ENCODE assay signal across 1 cellular context in genomic region chr15:57251941-57252340, GRCh38.
TF ChIP-seq lines count a peak whose summit lies in the region.

No MANE protein-coding gene starts in this region.

TF ChIP-seq in IMR-90, 13 proteins besides CTCF, POLR2A, EP300 and RAD21:
- TF ChIP-seq NFE2L2 (IDR thresholded peaks at IDR 0.05; ENCODE audit: low read depth, low read length) = peak; percentile 77
- TF ChIP-seq, protein P1, sequence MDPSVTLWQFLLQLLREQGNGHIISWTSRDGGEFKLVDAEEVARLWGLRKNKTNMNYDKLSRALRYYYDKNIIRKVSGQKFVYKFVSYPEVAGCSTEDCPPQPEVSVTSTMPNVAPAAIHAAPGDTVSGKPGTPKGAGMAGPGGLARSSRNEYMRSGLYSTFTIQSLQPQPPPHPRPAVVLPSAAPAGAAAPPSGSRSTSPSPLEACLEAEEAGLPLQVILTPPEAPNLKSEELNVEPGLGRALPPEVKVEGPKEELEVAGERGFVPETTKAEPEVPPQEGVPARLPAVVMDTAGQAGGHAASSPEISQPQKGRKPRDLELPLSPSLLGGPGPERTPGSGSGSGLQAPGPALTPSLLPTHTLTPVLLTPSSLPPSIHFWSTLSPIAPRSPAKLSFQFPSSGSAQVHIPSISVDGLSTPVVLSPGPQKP (IDR thresholded peaks at IDR 0.05; ENCODE audit: borderline replicate concordance, low read depth, low read length) = no peak
- TF ChIP-seq BHLHE40 (IDR thresholded peaks at IDR 0.05; ENCODE audit: low read depth, low read length) = no peak
- no peak for TF ChIP-seq MXI1 (IDR thresholded peaks at IDR 0.05; ENCODE audit: borderline replicate concordance, low read depth, low read length)
- 0 out of 2 replicates have a peak, but pooled peaks have one; percentile 26 for TF ChIP-seq MAFK (IDR thresholded peaks at IDR 0.05; ENCODE audit: low read depth, low read length)
